Comparison of ENCODE assay signal across 9 cellular contexts in the genomic region with DNA sequence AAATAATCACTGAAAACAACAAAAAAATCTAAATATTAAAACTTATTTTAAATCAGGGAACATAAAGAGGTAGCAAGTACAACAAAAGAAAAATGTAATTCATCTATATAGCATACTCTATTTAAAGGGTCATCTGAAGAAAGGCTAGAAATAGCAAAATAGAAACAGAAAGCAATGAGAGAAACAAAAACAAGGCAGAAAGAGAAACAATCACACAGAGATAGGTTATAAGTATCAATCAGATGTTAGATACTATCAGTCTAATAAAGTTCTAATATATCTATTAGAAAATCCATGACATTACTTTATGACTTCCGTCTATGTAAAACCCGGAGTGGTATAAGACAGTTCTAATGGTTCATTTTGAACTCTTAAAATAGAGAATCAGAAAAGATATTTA. TPM values are rescaled to one million over a fixed set of nuclear protein-coding genes. Genes with fewer than 3 reads are reported as not detected.
DNase-seq lines count a peak whose midpoint lies in the region; ATAC-seq, FAIRE-seq and TF ChIP-seq lines count a peak whose summit lies in the region.
"Had no signal": no experiment of that assay in that cellular context is flagged by ENCODE, and none has a peak within 500 bp of the region (broad histone marks: within the 10 kb centered on the region; RNA-seq: fewer than 3 reads in every experiment).

No MANE protein-coding gene starts in this region.

- intact Hi-C loops in natural killer cell (cut with micrococcal nuclease), result loop anchor here (2.0 kb wide), 1 partner anchor 15 kb away; no protein-coding TSS in a partner anchor

- H3K36me3 Mint-ChIP-seq in T-cell, result peaks cover 15% of the 10 kb centered on the region
- H3K36me3 Mint-ChIP-seq in natural killer cell, result no peaks in the 10 kb centered on the region

- no peak for TF ChIP-seq POLR2A in H54 (IDR thresholded peaks at IDR 0.05; ENCODE audit: low read depth, low read length)

- POLR2A ChIA-PET in T-cell (lab: Charles Lee), result no interaction called here

- no peak for TF ChIP-seq CTCF in natural killer cell (IDR thresholded peaks at IDR 0.05)

- CTCF ChIA-PET in T-cell (lab: Charles Lee), result no interaction called here

- ATAC-seq in GM18858 (IDR thresholded peaks at IDR 0.05; ENCODE audit: unreplicated experiment) (peak; percentile 83), T-cell (replicated peaks in 1 of 4) (no peak), natural killer cell (peak; percentile 50 to 61 (median 58)), left lobe of liver (no peak)

- no peaks in the 10 kb centered on the region for H3K9me3 Mint-ChIP-seq in T-cell
- H3K9me3 Mint-ChIP-seq in natural killer cell, result no peaks in the 10 kb centered on the region

- H3K27ac Mint-ChIP-seq in T-cell, result peak overlapping the region in 1 of 2 donors; percentile 5
- peak overlapping the region; percentile 79 to 86 for H3K27ac Mint-ChIP-seq in natural killer cell

- peak; percentile 75 for FAIRE-seq in H54 (lab: Jason Lieb, UNC)

- no peaks in the 10 kb centered on the region for H3K27me3 Mint-ChIP-seq in T-cell
- no peaks in the 10 kb centered on the region for H3K27me3 Mint-ChIP-seq in natural killer cell (ENCODE audit: low read depth in 2 of 2)

- H3K4me3 Mint-ChIP-seq in T-cell (peak overlapping the region; percentile 62 to 69 (median 65)), natural killer cell (peak overlapping the region; percentile 79)

- peaks cover 82 to 86% (median 83%) of the 10 kb centered on the region in 3 donors for H3K4me1 Mint-ChIP-seq in T-cell
- peaks cover 52 to 59% of the 10 kb centered on the region in 2 donors for H3K4me1 Mint-ChIP-seq in natural killer cell

- no peak for DNase-seq in H54 (ENCODE audit: insufficient read length, low spot score)
- no peak for DNase-seq in T-cell
- DNase-seq in natural killer cell, result no peak
- no peak for DNase-seq in NCI-H2171 (lab: John Stamatoyannopoulos, UW)
- DNase-seq in left lobe of liver (ENCODE audit: low spot score), result no peak
- no peak for DNase-seq in NCI-H1694 (lab: John Stamatoyannopoulos, UW)
- DNase-seq in epidermal melanocyte (ENCODE audit: insufficient read length, low spot score), result no peak
- DNase-seq: NCI-H1436 treated with DMSO at 0.1 percent for 48 hours had no signal

RNA-seq across cellular contexts. Expression of a gene that starts 16.0 kb away (rescaled TPM):
- 10 to 100 TPM; 68.5 to 85.8 (median 74.8) TPM for total RNA-seq in T-cell
- total RNA-seq in natural killer cell, result 100 to 1,000 TPM; 103 to 105 (median 103) TPM
- total RNA-seq in left lobe of liver, result 12.0 TPM

Comparison
In these comparisons a context has a peak if more than half of its experiments do, and no peak if none do; other contexts are left out.
1. ATAC-seq: peak in GM18858 (single experiment) and natural killer cell (3 of 3); none in T-cell (0 of 4) and left lobe of liver (single experiment).